ENCODE assay signal across 10 cellular contexts in the genomic region with DNA sequence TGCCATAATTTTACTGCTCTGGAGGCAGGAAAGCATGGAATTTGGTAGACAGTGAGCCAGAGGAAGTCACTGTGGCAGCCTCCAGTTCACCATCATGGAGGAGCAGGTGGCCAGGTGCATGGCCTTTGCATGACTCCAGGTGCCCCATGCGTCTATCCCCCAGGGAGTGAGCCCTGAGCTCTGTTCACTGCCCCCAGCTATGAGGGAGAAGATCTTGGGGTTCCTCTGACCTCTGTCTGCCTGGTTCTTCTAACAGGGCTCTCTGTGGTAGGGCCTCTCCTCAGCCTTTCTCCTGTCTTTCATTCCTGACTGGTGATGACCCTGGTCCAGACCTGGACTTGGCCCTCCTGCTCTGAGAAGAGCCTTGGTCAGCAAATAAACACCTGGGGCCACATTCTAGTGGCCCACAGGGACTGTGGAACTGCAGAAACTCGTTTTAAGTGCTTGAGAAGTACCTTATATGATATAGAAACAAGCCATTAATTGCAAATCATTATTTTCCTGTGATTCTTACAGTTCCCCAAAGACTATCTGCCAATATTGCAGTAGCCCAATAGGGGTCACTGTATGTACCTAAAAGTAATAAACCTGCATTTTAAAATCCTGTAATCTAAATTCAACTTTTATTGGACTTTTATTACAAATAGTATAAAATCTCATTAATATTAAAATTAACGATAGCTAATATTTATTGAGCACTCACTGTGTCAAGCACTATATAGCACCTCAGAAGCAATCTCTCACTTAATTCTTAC.
DNase-seq lines count a peak whose midpoint lies in the region; ATAC-seq and TF ChIP-seq lines count a peak whose summit lies in the region.
"Had no signal": no experiment of that assay in that cellular context is flagged by ENCODE, and none has a peak within 500 bp of the region (broad histone marks: within the 10 kb centered on the region; RNA-seq: fewer than 3 reads in every experiment).

No MANE protein-coding gene starts in this region.

- H3K9me3 Mint-ChIP-seq in WTC11 = no peaks in the 10 kb centered on the region
- H3K9me3 Mint-ChIP-seq: activated naive CD4-positive, alpha-beta T cell treated with anti-CD3 and anti-CD28 coated beads for 36 hours; T-helper 1 cell treated with Interleukin-12 subunit alpha and Interleukin-12 subunit beta and Interleukin-4 antibody, amounts not matched to agents 30 μg/mL and 1 μg/mL, for 36 hours had no signal

- CTCF ChIA-PET in WTC11 (lab: Charles Lee) = interaction anchor here (1.2 to 1.5 kb wide), 2 partner anchors 249 to 365 kb away, joined by 4 to 8 read pairs; no protein-coding TSS in a partner anchor

- no peaks in the 10 kb centered on the region for H3K36me3 Mint-ChIP-seq in WTC11

- TF ChIP-seq CTCF in AG09309 (IDR thresholded peaks at IDR 0.05; ENCODE audit: control insufficient read depth, insufficient read depth, low read depth, low read length, missing control alignments) (peak; percentile 51), HFF-Myc (IDR thresholded peaks at IDR 0.05; ENCODE audit: low read depth, low read length, missing control alignments) (peak; percentile 31), WTC11 (IDR thresholded peaks at IDR 0.05) (peak; percentile 29; the same call in 1 of the 2 replicates)

- POLR2A ChIA-PET in WTC11 (lab: Charles Lee) = no interaction called here

- H3K27ac Mint-ChIP-seq in WTC11 = no peak overlapping the region
- H3K27ac Mint-ChIP-seq: activated naive CD4-positive, alpha-beta T cell treated with anti-CD3 and anti-CD28 coated beads for 36 hours; T-helper 1 cell treated with Interleukin-12 subunit alpha and Interleukin-12 subunit beta and Interleukin-4 antibody, amounts not matched to agents 30 μg/mL and 1 μg/mL, for 36 hours had no signal

- ATAC-seq in WTC11 (no peak), left lobe of liver (peak; percentile 69), HG03095 (IDR thresholded peaks at IDR 0.05; ENCODE audit: unreplicated experiment) (no peak)

- peaks cover 28% of the 10 kb centered on the region for H3K4me1 Mint-ChIP-seq in WTC11

- H3K27me3 Mint-ChIP-seq in WTC11 (ENCODE audit: low read depth) = peaks cover 6% of the 10 kb centered on the region; the same call in 1 of the 2 replicates

- no peak for DNase-seq in AG09309 (ENCODE audit: low read depth)
- DNase-seq in HFF-Myc (ENCODE audit: extremely low read depth, low read depth) = no peak
- DNase-seq in WTC11 (ENCODE audit: low spot score) = no peak
- no peak for DNase-seq in left lobe of liver (ENCODE audit: low spot score)
- no peak for DNase-seq in OCI-M2 (lab: John Stamatoyannopoulos, UW; ENCODE audit: unreplicated experiment)
- no peak for DNase-seq in hypothalamus (lab: John Stamatoyannopoulos, UW)
- no peak for DNase-seq in NCI-H2081 (lab: John Stamatoyannopoulos, UW)
- DNase-seq: activated naive CD4-positive, alpha-beta T cell treated with anti-CD3 and anti-CD28 coated beads for 36 hours had no signal

- H3K4me3 ChIP-seq in AG09309 (ENCODE audit: control insufficient read depth, low read depth, low read length) = no peak overlapping the region
- H3K4me3 ChIP-seq in HFF-Myc (replicated peaks; ENCODE audit: low read depth, low read length) = no peak overlapping the region

- no peak overlapping the region for H3K4me3 Mint-ChIP-seq in WTC11
- H3K4me3 Mint-ChIP-seq: activated naive CD4-positive, alpha-beta T cell treated with anti-CD3 and anti-CD28 coated beads for 36 hours; T-helper 1 cell treated with Interleukin-12 subunit alpha and Interleukin-12 subunit beta and Interleukin-4 antibody, amounts not matched to agents 30 μg/mL and 1 μg/mL, for 36 hours had no signal

TF ChIP-seq in WTC11, 78 proteins besides CTCF, POLR2A, EP300 and RAD21:
- TF ChIP-seq RORB (CRISPR knock-in tag; IDR thresholded peaks at IDR 0.05) = no peak
- no peak for TF ChIP-seq CREB1 (CRISPR knock-in tag; IDR thresholded peaks at IDR 0.05)
- TF ChIP-seq, protein P1, sequence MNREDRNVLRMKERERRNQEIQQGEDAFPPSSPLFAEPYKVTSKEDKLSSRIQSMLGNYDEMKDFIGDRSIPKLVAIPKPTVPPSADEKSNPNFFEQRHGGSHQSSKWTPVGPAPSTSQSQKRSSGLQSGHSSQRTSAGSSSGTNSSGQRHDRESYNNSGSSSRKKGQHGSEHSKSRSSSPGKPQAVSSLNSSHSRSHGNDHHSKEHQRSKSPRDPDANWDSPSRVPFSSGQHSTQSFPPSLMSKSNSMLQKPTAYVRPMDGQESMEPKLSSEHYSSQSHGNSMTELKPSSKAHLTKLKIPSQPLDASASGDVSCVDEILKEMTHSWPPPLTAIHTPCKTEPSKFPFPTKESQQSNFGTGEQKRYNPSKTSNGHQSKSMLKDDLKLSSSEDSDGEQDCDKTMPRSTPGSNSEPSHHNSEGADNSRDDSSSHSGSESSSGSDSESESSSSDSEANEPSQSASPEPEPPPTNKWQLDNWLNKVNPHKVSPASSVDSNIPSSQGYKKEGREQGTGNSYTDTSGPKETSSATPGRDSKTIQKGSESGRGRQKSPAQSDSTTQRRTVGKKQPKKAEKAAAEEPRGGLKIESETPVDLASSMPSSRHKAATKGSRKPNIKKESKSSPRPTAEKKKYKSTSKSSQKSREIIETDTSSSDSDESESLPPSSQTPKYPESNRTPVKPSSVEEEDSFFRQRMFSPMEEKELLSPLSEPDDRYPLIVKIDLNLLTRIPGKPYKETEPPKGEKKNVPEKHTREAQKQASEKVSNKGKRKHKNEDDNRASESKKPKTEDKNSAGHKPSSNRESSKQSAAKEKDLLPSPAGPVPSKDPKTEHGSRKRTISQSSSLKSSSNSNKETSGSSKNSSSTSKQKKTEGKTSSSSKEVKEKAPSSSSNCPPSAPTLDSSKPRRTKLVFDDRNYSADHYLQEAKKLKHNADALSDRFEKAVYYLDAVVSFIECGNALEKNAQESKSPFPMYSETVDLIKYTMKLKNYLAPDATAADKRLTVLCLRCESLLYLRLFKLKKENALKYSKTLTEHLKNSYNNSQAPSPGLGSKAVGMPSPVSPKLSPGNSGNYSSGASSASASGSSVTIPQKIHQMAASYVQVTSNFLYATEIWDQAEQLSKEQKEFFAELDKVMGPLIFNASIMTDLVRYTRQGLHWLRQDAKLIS (CRISPR knock-in tag; IDR thresholded peaks at IDR 0.05; ENCODE audit: borderline replicate concordance) = no peak
- TF ChIP-seq, protein P2, sequence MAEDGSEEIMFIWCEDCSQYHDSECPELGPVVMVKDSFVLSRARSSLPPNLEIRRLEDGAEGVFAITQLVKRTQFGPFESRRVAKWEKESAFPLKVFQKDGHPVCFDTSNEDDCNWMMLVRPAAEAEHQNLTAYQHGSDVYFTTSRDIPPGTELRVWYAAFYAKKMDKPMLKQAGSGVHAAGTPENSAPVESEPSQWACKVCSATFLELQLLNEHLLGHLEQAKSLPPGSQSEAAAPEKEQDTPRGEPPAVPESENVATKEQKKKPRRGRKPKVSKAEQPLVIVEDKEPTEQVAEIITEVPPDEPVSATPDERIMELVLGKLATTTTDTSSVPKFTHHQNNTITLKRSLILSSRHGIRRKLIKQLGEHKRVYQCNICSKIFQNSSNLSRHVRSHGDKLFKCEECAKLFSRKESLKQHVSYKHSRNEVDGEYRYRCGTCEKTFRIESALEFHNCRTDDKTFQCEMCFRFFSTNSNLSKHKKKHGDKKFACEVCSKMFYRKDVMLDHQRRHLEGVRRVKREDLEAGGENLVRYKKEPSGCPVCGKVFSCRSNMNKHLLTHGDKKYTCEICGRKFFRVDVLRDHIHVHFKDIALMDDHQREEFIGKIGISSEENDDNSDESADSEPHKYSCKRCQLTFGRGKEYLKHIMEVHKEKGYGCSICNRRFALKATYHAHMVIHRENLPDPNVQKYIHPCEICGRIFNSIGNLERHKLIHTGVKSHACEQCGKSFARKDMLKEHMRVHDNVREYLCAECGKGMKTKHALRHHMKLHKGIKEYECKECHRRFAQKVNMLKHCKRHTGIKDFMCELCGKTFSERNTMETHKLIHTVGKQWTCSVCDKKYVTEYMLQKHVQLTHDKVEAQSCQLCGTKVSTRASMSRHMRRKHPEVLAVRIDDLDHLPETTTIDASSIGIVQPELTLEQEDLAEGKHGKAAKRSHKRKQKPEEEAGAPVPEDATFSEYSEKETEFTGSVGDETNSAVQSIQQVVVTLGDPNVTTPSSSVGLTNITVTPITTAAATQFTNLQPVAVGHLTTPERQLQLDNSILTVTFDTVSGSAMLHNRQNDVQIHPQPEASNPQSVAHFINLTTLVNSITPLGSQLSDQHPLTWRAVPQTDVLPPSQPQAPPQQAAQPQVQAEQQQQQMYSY (CRISPR knock-in tag; IDR thresholded peaks at IDR 0.05) = no peak
- TF ChIP-seq, protein P3, sequence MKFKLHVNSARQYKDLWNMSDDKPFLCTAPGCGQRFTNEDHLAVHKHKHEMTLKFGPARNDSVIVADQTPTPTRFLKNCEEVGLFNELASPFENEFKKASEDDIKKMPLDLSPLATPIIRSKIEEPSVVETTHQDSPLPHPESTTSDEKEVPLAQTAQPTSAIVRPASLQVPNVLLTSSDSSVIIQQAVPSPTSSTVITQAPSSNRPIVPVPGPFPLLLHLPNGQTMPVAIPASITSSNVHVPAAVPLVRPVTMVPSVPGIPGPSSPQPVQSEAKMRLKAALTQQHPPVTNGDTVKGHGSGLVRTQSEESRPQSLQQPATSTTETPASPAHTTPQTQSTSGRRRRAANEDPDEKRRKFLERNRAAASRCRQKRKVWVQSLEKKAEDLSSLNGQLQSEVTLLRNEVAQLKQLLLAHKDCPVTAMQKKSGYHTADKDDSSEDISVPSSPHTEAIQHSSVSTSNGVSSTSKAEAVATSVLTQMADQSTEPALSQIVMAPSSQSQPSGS (CRISPR knock-in tag; IDR thresholded peaks at IDR 0.05; ENCODE audit: borderline replicate concordance, low read depth) = no peak
TF ChIP-seq in WTC11: peak in this region for 0.
